Comparison of ENCODE assay signal across 9 cellular contexts in genomic region chr17:6755731-6756184, GRCh38. TPM values are rescaled to one million over a fixed set of nuclear protein-coding genes. Genes with fewer than 3 reads are reported as not detected.
A peak's percentile ranks its signal among the peaks of the same experiment; 100 is the strongest.
DNase-seq lines count a peak whose midpoint lies in the region; ATAC-seq and TF ChIP-seq lines count a peak whose summit lies in the region.
"Had no signal": no experiment of that assay in that cellular context is flagged by ENCODE, and none has a peak within 500 bp of the region (broad histone marks: within the 10 kb centered on the region; RNA-seq: fewer than 3 reads in every experiment).

Gene XAF1 (plus strand): TSS chr17:6756046. CDS start chr17:6756079, 33 bp downstream.

- no peaks in the 10 kb centered on the region for H3K27me3 ChIP-seq in heart left ventricle
- H3K27me3 ChIP-seq in skeletal muscle satellite cell (ENCODE audit: control insufficient read depth, insufficient read depth, low read length) = no peaks in the 10 kb centered on the region

- peak within 1 kb of the TSS; percentile 83 for H3K9ac ChIP-seq in skeletal muscle satellite cell (ENCODE audit: low read depth, low read length)

- TF ChIP-seq POLR2A in heart left ventricle (IDR thresholded peaks at IDR 0.05) = no peak

- TF ChIP-seq CTCF in GM12864 (IDR thresholded peaks at IDR 0.05; ENCODE audit: low read depth, low read length, missing control alignments) (no peak), heart left ventricle (IDR thresholded peaks at IDR 0.05) (no peak)

- intact Hi-C loops in heart left ventricle (cut with DNase I) = loop anchor here in 5 of 10 donors (5.0 to 10.0 kb wide), 7 partner anchors 43 to 269 kb away; partner anchors contain the start of genes RNASEK (in 2 of the 5), SLC13A5 (in 2 of the 5), BCL6B (in 1 of the 5) and TEKT1 (in 1 of the 5)

- peak; percentile 47 for DNase-seq in GM12864 (ENCODE audit: low read depth)
- peak; percentile 69 for DNase-seq in NOMO-1 treated with dmso at 0.1 percent for 144 hours (lab: John Stamatoyannopoulos, UW; ENCODE audit: unreplicated experiment)
- DNase-seq in activated naive CD4-positive, alpha-beta T cell treated with Interleukin-2 at 50 U/mL for 16 hours = peak; percentile 50
- peak; percentile 43 to 71 (median 58) for DNase-seq in heart left ventricle
- DNase-seq in COR-L47 (lab: John Stamatoyannopoulos, UW) = no peak
- no peak for DNase-seq in NCI-H446 treated with DMSO at 0.1 percent for 48 hours (lab: John Stamatoyannopoulos, UW)

- peak within 1 kb of the TSS; percentile 93 for H3K4me2 ChIP-seq in skeletal muscle satellite cell (ENCODE audit: low read length)

- ATAC-seq in heart left ventricle (peak; percentile 30 to 55 (median 40)), HG02981 (IDR thresholded peaks at IDR 0.05; ENCODE audit: unreplicated experiment) (no peak)

- H3K36me3 ChIP-seq in heart left ventricle (peaks cover 0 to 28% (median 20%) of the 10 kb centered on the region in 9 donors), skeletal muscle satellite cell (ENCODE audit: insufficient read depth, low read length) (no peaks in the 10 kb centered on the region)

- H3K9me3 ChIP-seq in heart left ventricle = no peaks in the 10 kb centered on the region
- H3K9me3 ChIP-seq in skeletal muscle satellite cell (replicated peaks; ENCODE audit: low read length) = no peaks in the 10 kb centered on the region

- peaks cover 0 to 66% (median 40%) of the 10 kb centered on the region in 12 donors for H3K4me1 ChIP-seq in heart left ventricle
- H3K4me1 ChIP-seq in skeletal muscle satellite cell (ENCODE audit: control insufficient read depth, insufficient read depth, low read length) = peaks cover 46% of the 10 kb centered on the region

- peak within 1 kb of the TSS; percentile 84 to 97 (median 92) for H3K27ac ChIP-seq in heart left ventricle
- H3K27ac ChIP-seq: SK-N-MC had no signal

- H3K4me3 ChIP-seq in GM12864 (ENCODE audit: low read depth, low read length) (peak within 1 kb of the TSS; percentile 57), heart left ventricle (peak within 1 kb of the TSS; percentile 48 to 91 (median 62)), skeletal muscle satellite cell (ENCODE audit: low read length) (peak within 1 kb of the TSS; percentile 70)
- H3K4me3 ChIP-seq: SK-N-MC had no signal

- 18 to 29% (median 22%) methylated on average over 14 of the region's 14 CpGs for WGBS in heart left ventricle, 4 donors

RNA-seq across cellular contexts. Expression of gene XAF1, which starts in this region (rescaled TPM):
- 10 to 100 TPM in 8 of 9 donors, 1 to 10 TPM in 1; 9.5 to 77.8 (median 24.9) TPM for total RNA-seq in heart left ventricle
- polyA plus RNA-seq in heart left ventricle = 10 to 100 TPM; 12.1 to 38.3 TPM
- 3.1 and 8.9 TPM in 2 replicates for total RNA-seq in skeletal muscle satellite cell (2012; rRNA removed)

Comparison
In these comparisons a context has a peak if more than half of its experiments do, and no peak if none do; other contexts are left out.
1. DNase-seq: peak in GM12864 (single experiment), NOMO-1 treated with dmso at 0.1 percent for 144 hours (single experiment), activated naive CD4-positive, alpha-beta T cell treated with Interleukin-2 at 50 U/mL for 16 hours (single experiment) and heart left ventricle (5 of 5); none in COR-L47 (single experiment) and NCI-H446 treated with DMSO at 0.1 percent for 48 hours (single experiment).
2. Peak in every context shown above with its lines, with median percentiles within 50 percentile points of each other: H3K4me3 ChIP-seq.